ENCODE assay signal across 21 cellular contexts in genomic region chr4:110335399-110335798, GRCh38.
DNase-seq lines count a peak whose midpoint lies in the region; ATAC-seq, FAIRE-seq and TF ChIP-seq lines count a peak whose summit lies in the region.
"Had no signal": no experiment of that assay in that cellular context is flagged by ENCODE, and none has a peak within 500 bp of the region (broad histone marks: within the 10 kb centered on the region; RNA-seq: fewer than 3 reads in every experiment).

No MANE protein-coding gene starts in this region.

- POLR2A ChIA-PET in PC-3 (lab: Charles Lee; ENCODE audit: unreplicated experiment), result no interaction called here
- POLR2A ChIA-PET in K562 (lab: Yijun Ruan, JAX), result interaction anchor here (0.5 kb wide), 1 partner anchor 621 kb away, joined by 3 read pairs; no protein-coding TSS in a partner anchor

- no peaks in the 10 kb centered on the region for H3K9me1 ChIP-seq in K562 (ENCODE audit: control insufficient read depth, insufficient read depth, low read length)

- H3K36me3 ChIP-seq in PC-3 (ENCODE audit: low read depth, low read length) (no peaks in the 10 kb centered on the region), K562 (ENCODE audit: control insufficient read depth, insufficient read depth, low read length) (no peaks in the 10 kb centered on the region)
- H3K36me3 ChIP-seq: BLaER1 treated with 17β-estradiol and CSF1 and Interleukin-3, amounts not matched to agents 10 nM and 100 nM had no signal

- DNase-seq in HT-29 (ENCODE audit: low spot score), result peak; percentile 18
- DNase-seq in PC-3, result peak; percentile 18
- no peak for DNase-seq in K562 (ENCODE audit: extremely low read depth in 1 of 4, low spot score in 3 of 4)
- no peak for DNase-seq in urothelium cell line (ENCODE audit: low spot score)
- no peak for DNase-seq in activated CD4-positive, CD25-positive, alpha-beta regulatory T cell treated with anti-CD3 and anti-CD28 coated beads, Interleukin-2, amount 50 U/mL, for 72 hours
- no peak for DNase-seq in SIG-M5 (lab: John Stamatoyannopoulos, UW)
- DNase-seq: AML-193; Caco-2; Calu3; CD4-positive, alpha-beta T cell; CD8-positive, alpha-beta T cell; DMS79 treated with DMSO at 0.1 percent for 48 hours; GF-D8 had no signal

- WGBS in K562 (ENCODE audit: insufficient coverage, low coverage, missing lambda C conversion rate), result 0% methylated on average over 5 of the region's 5 CpGs

- no peak overlapping the region for H2AFZ ChIP-seq in PC-3 (ENCODE audit: low read length)
- no peak overlapping the region for H2AFZ ChIP-seq in K562 (ENCODE audit: low read depth, low read length)

- H3K27me3 ChIP-seq in PC-3 (ENCODE audit: low read length) (no peaks in the 10 kb centered on the region), K562 (ENCODE audit: control insufficient read depth in 2 of 2, insufficient read depth in 2 of 2, low read length in 2 of 2) (no peaks in the 10 kb centered on the region)
- H3K27me3 ChIP-seq: BLaER1 treated with 17β-estradiol and CSF1 and Interleukin-3, amounts not matched to agents 10 nM and 100 nM had no signal

- TF ChIP-seq RAD21 in K562 (CRISPR knock-in tag; conservative IDR thresholded peaks at IDR 0.05 in 1 of 2, IDR thresholded peaks at IDR 0.05 in 1 of 2), result no peak

- H3K4me3 ChIP-seq in PC-3 (ENCODE audit: low read length), result no peak overlapping the region
- H3K4me3 ChIP-seq in K562, result no peak overlapping the region
- H3K4me3 ChIP-seq: A549; BLaER1 treated with 17β-estradiol and CSF1 and Interleukin-3, amounts not matched to agents 10 nM and 100 nM had no signal

- CTCF ChIA-PET in PC-3 (lab: Charles Lee), result no interaction called here
- CTCF ChIA-PET in K562 (lab: Yijun Ruan, JAX; ENCODE audit: low intra/inter-chr PET ratio), result no interaction called here

- H3K9me2 ChIP-seq in PC-3 (replicated peaks; ENCODE audit: low read length), result no peaks in the 10 kb centered on the region

- H3K4me1 ChIP-seq in PC-3 (ENCODE audit: insufficient read depth, low read length), result no peaks in the 10 kb centered on the region
- H3K4me1 ChIP-seq in K562 (replicated peaks in 1 of 2; ENCODE audit: control insufficient read depth in 2 of 2, insufficient read depth in 2 of 2, low read length in 2 of 2), result no peaks in the 10 kb centered on the region
- H3K4me1 ChIP-seq: A549; BLaER1 treated with 17β-estradiol and CSF1 and Interleukin-3, amounts not matched to agents 10 nM and 100 nM; Caco-2 had no signal

- no peak for TF ChIP-seq EP300 in K562 (IDR thresholded peaks at IDR 0.05; ENCODE audit: low read length)

- in situ Hi-C loops in K562 (cut with MboI), result no loop called here

- TF ChIP-seq POLR2A in K562 (conservative IDR thresholded peaks at IDR 0.05), result no peak

- H4K20me1 ChIP-seq in PC-3 (ENCODE audit: low read length) (no peaks in the 10 kb centered on the region), K562 (replicated peaks; ENCODE audit: control insufficient read depth, insufficient read depth, low read length) (no peaks in the 10 kb centered on the region)
- H4K20me1 ChIP-seq: BLaER1 treated with 17β-estradiol and CSF1 and Interleukin-3, amounts not matched to agents 10 nM and 100 nM had no signal

- H3F3A ChIP-seq in PC-3 (ENCODE audit: low read length, unreplicated experiment), result no peaks in the 10 kb centered on the region

- H3K4me2 ChIP-seq in PC-3 (ENCODE audit: low read length) (no peak overlapping the region), K562 (ENCODE audit: insufficient read depth, low read length) (no peak overlapping the region)
- H3K4me2 ChIP-seq: A549; BLaER1 treated with 17β-estradiol and CSF1 and Interleukin-3, amounts not matched to agents 10 nM and 100 nM had no signal

- no peak for TF ChIP-seq CTCF in PC-3 (conservative IDR thresholded peaks at IDR 0.05; ENCODE audit: low read depth, low read length)
- no peak for TF ChIP-seq CTCF in K562 (IDR thresholded peaks at IDR 0.05 in 2 of 3, conservative IDR thresholded peaks at IDR 0.05 in 1 of 3; ENCODE audit: insufficient read depth in 2 of 3, low read depth in 1 of 3, low read length in 3 of 3)

- no peaks in the 10 kb centered on the region for H3K9me3 ChIP-seq in PC-3 (ENCODE audit: low read length)
- no peaks in the 10 kb centered on the region for H3K9me3 ChIP-seq in K562 (replicated peaks; ENCODE audit: control insufficient read depth, insufficient read depth, low read depth, low read length)
- H3K9me3 ChIP-seq: A549, Caco-2 had no signal

- no peak for FAIRE-seq in K562 (lab: Jason Lieb, UNC)
- FAIRE-seq in urothelium cell line (lab: Jason Lieb, UNC), result peak; percentile 30
- FAIRE-seq: A549, D721Med, G401.6, GM12891 had no signal

- no peak overlapping the region for H3K27ac ChIP-seq in PC-3 (ENCODE audit: low read length)
- no peak overlapping the region for H3K27ac ChIP-seq in K562 (ENCODE audit: extremely low read depth, low read depth, low read length)
- H3K27ac ChIP-seq: 22Rv1; A549; BLaER1 treated with 17β-estradiol and CSF1 and Interleukin-3, amounts not matched to agents 10 nM and 100 nM; C4-2B had no signal

- intact Hi-C loops in PC-3 (cut with micrococcal nuclease) (no loop called here), K562 (cut with micrococcal nuclease) (no loop called here)

- ATAC-seq in PC-3, result no peak
- ATAC-seq in K562, result no peak
- ATAC-seq in HG03571 (IDR thresholded peaks at IDR 0.05; ENCODE audit: unreplicated experiment), result no peak
- ATAC-seq: A549; CD8-positive, alpha-beta T cell had no signal

- BruUV-seq in PC-3 (replicated peaks; lab: Mats Ljungman, UMichigan) (no TSS peak), K562 (replicated peaks; lab: Mats Ljungman, UMichigan) (no TSS peak)

- H3K9ac ChIP-seq in PC-3 (ENCODE audit: low read length) (no peak overlapping the region), K562 (ENCODE audit: insufficient read depth in 1 of 2, low read depth in 2 of 2, low read length in 2 of 2) (no peak overlapping the region)
- H3K9ac ChIP-seq: BLaER1 treated with 17β-estradiol and CSF1 and Interleukin-3, amounts not matched to agents 10 nM and 100 nM had no signal

- H3K79me2 ChIP-seq in PC-3 (ENCODE audit: low read length), result no peaks in the 10 kb centered on the region
- H3K79me2 ChIP-seq in K562 (ENCODE audit: control insufficient read depth, insufficient read depth, low read length), result no peaks in the 10 kb centered on the region

TF ChIP-seq in K562, 482 proteins besides CTCF, POLR2A, EP300 and RAD21:
- TF ChIP-seq ZC3H11A (IDR thresholded peaks at IDR 0.05; ENCODE audit: low read depth, low read length) (no peak), TOE1 (IDR thresholded peaks at IDR 0.05; ENCODE audit: borderline replicate concordance) (no peak), TOE1 (CRISPR knock-in tag; IDR thresholded peaks at IDR 0.05; ENCODE audit: borderline replicate concordance, low read depth) (no peak), ZFP36 (IDR thresholded peaks at IDR 0.05; ENCODE audit: low read depth, low read length, partially characterized antibody) (peak; percentile 18), SP2 (IDR thresholded peaks at IDR 0.05; ENCODE audit: extremely low read depth, low read depth, low read length, poor library complexity, severe bottlenecking) (no peak), GABPB1 (CRISPR knock-in tag; IDR thresholded peaks at IDR 0.05) (no peak), ZBTB43 (CRISPR knock-in tag; IDR thresholded peaks at IDR 0.05) (no peak), FOSL1 (tag; conservative IDR thresholded peaks at IDR 0.05) (0 out of 2 replicates have a peak, but pooled peaks have one; percentile 19), PHF8 (IDR thresholded peaks at IDR 0.05; ENCODE audit: borderline replicate concordance, low read length) (no peak), RFX5 (IDR thresholded peaks at IDR 0.05; ENCODE audit: low read depth, low read length) (no peak)

Comparison
In these comparisons a context has a peak if more than half of its experiments do, and no peak if none do; other contexts are left out.
1. DNase-seq: peak in HT-29 (single experiment) and PC-3 (single experiment); none in K562 (0 of 4), urothelium cell line (single experiment), activated CD4-positive, CD25-positive, alpha-beta regulatory T cell treated with anti-CD3 and anti-CD28 coated beads, Interleukin-2, amount 50 U/mL, for 72 hours (single experiment) and SIG-M5 (single experiment).